9 cellular contexts compared by ENCODE assay signal in genomic region chr11:32584921-32585320, GRCh38. TPM values are rescaled to one million over a fixed set of nuclear protein-coding genes. Genes with fewer than 3 reads are reported as not detected.
A peak's percentile ranks its signal among the peaks of the same experiment; 100 is the strongest.
DNase-seq lines count a peak whose midpoint lies in the region; ATAC-seq and TF ChIP-seq lines count a peak whose summit lies in the region.
"Had no signal": no experiment of that assay in that cellular context is flagged by ENCODE, and none has a peak within 500 bp of the region (broad histone marks: within the 10 kb centered on the region; RNA-seq: fewer than 3 reads in every experiment).

No MANE protein-coding gene starts in this region.

- H3K79me2 ChIP-seq in GM23338 (replicated peaks; ENCODE audit: insufficient read depth) = peaks cover 62% of the 10 kb centered on the region
- peaks cover 58% of the 10 kb centered on the region for H3K79me2 ChIP-seq in SU-DHL-6 (ENCODE audit: insufficient read depth, low read length)

- peaks cover 22% of the 10 kb centered on the region for H3K36me3 ChIP-seq in GM23338 (ENCODE audit: insufficient read depth)
- peaks cover 4% of the 10 kb centered on the region; the same call in 1 of the 2 replicates for H3K36me3 ChIP-seq in SU-DHL-6 (ENCODE audit: low read length)
- H3K36me3 ChIP-seq in sigmoid colon = peaks cover 0 to 14% (median 11%) of the 10 kb centered on the region in 4 donors

- no peak for TF ChIP-seq EP300 in sigmoid colon (IDR thresholded peaks at IDR 0.05)

- peak overlapping the region; percentile 8; the same call in 1 of the 2 replicates for H3K27ac Mint-ChIP-seq in GM23338

- intact Hi-C loops in sigmoid colon (cut with DNase I) = loop anchor here (10.0 kb wide), 1 partner anchor 480 kb away; no protein-coding TSS in a partner anchor

- no peak overlapping the region for H2AFZ ChIP-seq in GM23338
- H2AFZ ChIP-seq in SU-DHL-6 (ENCODE audit: low read depth, low read length, severe bottlenecking) = no peak overlapping the region

- H3K9me3 ChIP-seq in SU-DHL-6 (ENCODE audit: insufficient read depth, low read length) (no peaks in the 10 kb centered on the region), sigmoid colon (no peaks in the 10 kb centered on the region)

- peak overlapping the region; percentile 73 for H3K4me2 ChIP-seq in GM23338
- peak overlapping the region; percentile 93 for H3K4me2 ChIP-seq in SU-DHL-6 (ENCODE audit: low read depth, low read length, poor library complexity, severe bottlenecking)

- 6 to 21% methylated on average over 7 of the region's 7 CpGs for WGBS in sigmoid colon, 2 donors

- peak overlapping the region; percentile 98 for H3K4me3 Mint-ChIP-seq in GM23338

- TF ChIP-seq POLR2A in sigmoid colon (IDR thresholded peaks at IDR 0.05) = no peak
- no peak for TF ChIP-seq POLR2A in GM18505 (IDR thresholded peaks at IDR 0.05; ENCODE audit: borderline replicate concordance, extremely low read depth, insufficient read depth, insufficient read length)

- H3K27me3 ChIP-seq in GM23338 (ENCODE audit: insufficient read depth) (no peaks in the 10 kb centered on the region), SU-DHL-6 (ENCODE audit: low read length) (no peaks in the 10 kb centered on the region), sigmoid colon (no peaks in the 10 kb centered on the region)

- DNase-seq in GM23338 (ENCODE audit: low spot score) = peak; percentile 62
- DNase-seq in fibroblast of the aortic adventitia (ENCODE audit: low read depth) = no peak
- DNase-seq in sigmoid colon = no peak
- no peak for DNase-seq in NCI-H2171 treated with DMSO at 0.1 percent for 48 hours (lab: John Stamatoyannopoulos, UW)
- no peak for DNase-seq in stimulated activated naive CD4-positive, alpha-beta T cell (lab: John Stamatoyannopoulos, UW)
- DNase-seq: NCI-H1694 treated with DMSO at 0.1 percent for 48 hours had no signal

- ATAC-seq in GM23338 = no peak
- no peak for ATAC-seq in GM18505 (IDR thresholded peaks at IDR 0.05; ENCODE audit: unreplicated experiment)
- no peak for ATAC-seq in GM19351 (IDR thresholded peaks at IDR 0.05; ENCODE audit: unreplicated experiment)

- H3K9me3 Mint-ChIP-seq in GM23338 = no peaks in the 10 kb centered on the region

- peaks cover 28% of the 10 kb centered on the region for H3K36me3 Mint-ChIP-seq in GM23338 (ENCODE audit: low read depth)

- peaks cover 13% of the 10 kb centered on the region for H3K4me1 ChIP-seq in GM23338 (ENCODE audit: insufficient read depth)
- peaks cover 0 to 30% (median 23%) of the 10 kb centered on the region in 4 donors for H3K4me1 ChIP-seq in sigmoid colon

- H3K27me3 Mint-ChIP-seq in GM23338 (ENCODE audit: insufficient read depth, low read depth, poor library complexity) = peaks cover 21% of the 10 kb centered on the region

- H3K9me2 ChIP-seq in GM23338 (ENCODE audit: insufficient read depth) = no peaks in the 10 kb centered on the region
- no peaks in the 10 kb centered on the region for H3K9me2 ChIP-seq in SU-DHL-6 (replicated peaks; ENCODE audit: insufficient read depth, low read length)

- TF ChIP-seq CTCF in GM23338 (conservative IDR thresholded peaks at IDR 0.05; ENCODE audit: low read depth in 2 of 2) (no peak), SU-DHL-6 (IDR thresholded peaks at IDR 0.05; ENCODE audit: insufficient read depth, low read length, poor library complexity, severe bottlenecking) (no peak), fibroblast of the aortic adventitia (IDR thresholded peaks at IDR 0.05; ENCODE audit: insufficient read depth, low read length) (no peak), sigmoid colon (IDR thresholded peaks at IDR 0.05) (no peak)

- no peaks in the 10 kb centered on the region for H3F3A ChIP-seq in GM23338 (replicated peaks; ENCODE audit: low read depth)
- H3F3A ChIP-seq in SU-DHL-6 (ENCODE audit: insufficient read depth) = no peaks in the 10 kb centered on the region

- H3K9ac ChIP-seq in SU-DHL-6 (ENCODE audit: low read length) = peak overlapping the region; percentile 94

- H4K20me1 ChIP-seq in GM23338 (replicated peaks; ENCODE audit: insufficient read depth) (peaks cover 36% of the 10 kb centered on the region), SU-DHL-6 (ENCODE audit: low read depth, low read length) (peaks cover 10% of the 10 kb centered on the region; the same call in 1 of the 2 replicates)

- peak overlapping the region; percentile 60 for H3K4me3 ChIP-seq in GM23338
- peak overlapping the region; percentile 73 for H3K4me3 ChIP-seq in SU-DHL-6 (ENCODE audit: insufficient read depth, low read length, poor library complexity, severe bottlenecking)
- H3K4me3 ChIP-seq in fibroblast of the aortic adventitia (ENCODE audit: low read depth, low read length) = peak overlapping the region; percentile 83
- H3K4me3 ChIP-seq in sigmoid colon = peak overlapping the region; percentile 66 to 82 (median 73)

- peaks cover 35% of the 10 kb centered on the region for H3K4me1 Mint-ChIP-seq in GM23338

- H3K27ac ChIP-seq in GM23338 (ENCODE audit: low read depth) (no peak overlapping the region), SU-DHL-6 (ENCODE audit: low read depth, low read length) (peak overlapping the region; percentile 62; the same call in 1 of the 2 replicates), sigmoid colon (no peak overlapping the region)

TF ChIP-seq in GM23338, 12 proteins besides CTCF, POLR2A, EP300 and RAD21 (continues in another document):
- no peak for TF ChIP-seq EZH2phosphoT487 (IDR thresholded peaks at IDR 0.05; ENCODE audit: unreplicated experiment)
- no peak for TF ChIP-seq EZH2 (IDR thresholded peaks at IDR 0.05; ENCODE audit: low read depth, unreplicated experiment)
- TF ChIP-seq JUNB (IDR thresholded peaks at IDR 0.05; ENCODE audit: unreplicated experiment) = no peak
- no peak for TF ChIP-seq ZNF462 (CRISPR knock-in tag; IDR thresholded peaks at IDR 0.05)
- no peak for TF ChIP-seq ZNF114 (CRISPR knock-in tag; IDR thresholded peaks at IDR 0.05)
- no peak for TF ChIP-seq STAT1 (IDR thresholded peaks at IDR 0.05; ENCODE audit: unreplicated experiment)
- TF ChIP-seq NANOG (IDR thresholded peaks at IDR 0.05; ENCODE audit: borderline replicate concordance) = no peak
- no peak for TF ChIP-seq ZNF331 (CRISPR knock-in tag; IDR thresholded peaks at IDR 0.05; ENCODE audit: low read depth)
- no peak for TF ChIP-seq POLR2AphosphoS5 (IDR thresholded peaks at IDR 0.05; ENCODE audit: low read depth)

RNA-seq across cellular contexts. Expression of gene EIF3M, which starts 1.3 kb away (rescaled TPM):
- total RNA-seq in GM23338 (2014; rRNA removed; shearing (Covaris generic)) = 635 and 714 TPM in 2 replicates
- polyA plus RNA-seq in GM23338 (2016; fragmentation: Nextera tagmentation; extraction: Ambion mirVana) (601 and 667 TPM in 2 replicates), sigmoid colon (100 to 1,000 TPM; 215 to 283 (median 266) TPM)
- total RNA-seq in fibroblast of the aortic adventitia (ENCODE audit: low replicate concordance) (575 and 1,709 TPM in 2 replicates), sigmoid colon (100 to 1,000 TPM; 337 to 585 (median 347) TPM)
